In the genomic region with DNA sequence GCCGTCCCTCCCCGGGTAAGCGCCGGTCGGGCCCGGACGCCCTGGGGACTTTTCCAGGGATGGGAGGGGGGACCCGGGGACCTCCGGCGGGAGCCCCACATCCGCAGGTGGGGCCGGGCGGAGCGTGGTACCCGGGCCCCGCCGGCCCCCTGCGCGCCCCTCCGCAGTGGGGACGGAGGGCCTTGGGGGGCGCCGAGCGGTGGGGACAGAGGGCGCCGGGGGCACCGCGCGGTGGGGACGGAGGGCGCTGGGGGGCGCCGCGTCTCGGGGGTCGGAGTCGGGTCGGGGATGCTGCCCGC, we compare ENCODE assay signal across 1 cellular context.
TF ChIP-seq lines count a peak whose summit lies in the region.

No MANE protein-coding gene starts in this region.

TF ChIP-seq in GM23338, 12 proteins besides CTCF, POLR2A, EP300 and RAD21:
- TF ChIP-seq, protein P1, sequence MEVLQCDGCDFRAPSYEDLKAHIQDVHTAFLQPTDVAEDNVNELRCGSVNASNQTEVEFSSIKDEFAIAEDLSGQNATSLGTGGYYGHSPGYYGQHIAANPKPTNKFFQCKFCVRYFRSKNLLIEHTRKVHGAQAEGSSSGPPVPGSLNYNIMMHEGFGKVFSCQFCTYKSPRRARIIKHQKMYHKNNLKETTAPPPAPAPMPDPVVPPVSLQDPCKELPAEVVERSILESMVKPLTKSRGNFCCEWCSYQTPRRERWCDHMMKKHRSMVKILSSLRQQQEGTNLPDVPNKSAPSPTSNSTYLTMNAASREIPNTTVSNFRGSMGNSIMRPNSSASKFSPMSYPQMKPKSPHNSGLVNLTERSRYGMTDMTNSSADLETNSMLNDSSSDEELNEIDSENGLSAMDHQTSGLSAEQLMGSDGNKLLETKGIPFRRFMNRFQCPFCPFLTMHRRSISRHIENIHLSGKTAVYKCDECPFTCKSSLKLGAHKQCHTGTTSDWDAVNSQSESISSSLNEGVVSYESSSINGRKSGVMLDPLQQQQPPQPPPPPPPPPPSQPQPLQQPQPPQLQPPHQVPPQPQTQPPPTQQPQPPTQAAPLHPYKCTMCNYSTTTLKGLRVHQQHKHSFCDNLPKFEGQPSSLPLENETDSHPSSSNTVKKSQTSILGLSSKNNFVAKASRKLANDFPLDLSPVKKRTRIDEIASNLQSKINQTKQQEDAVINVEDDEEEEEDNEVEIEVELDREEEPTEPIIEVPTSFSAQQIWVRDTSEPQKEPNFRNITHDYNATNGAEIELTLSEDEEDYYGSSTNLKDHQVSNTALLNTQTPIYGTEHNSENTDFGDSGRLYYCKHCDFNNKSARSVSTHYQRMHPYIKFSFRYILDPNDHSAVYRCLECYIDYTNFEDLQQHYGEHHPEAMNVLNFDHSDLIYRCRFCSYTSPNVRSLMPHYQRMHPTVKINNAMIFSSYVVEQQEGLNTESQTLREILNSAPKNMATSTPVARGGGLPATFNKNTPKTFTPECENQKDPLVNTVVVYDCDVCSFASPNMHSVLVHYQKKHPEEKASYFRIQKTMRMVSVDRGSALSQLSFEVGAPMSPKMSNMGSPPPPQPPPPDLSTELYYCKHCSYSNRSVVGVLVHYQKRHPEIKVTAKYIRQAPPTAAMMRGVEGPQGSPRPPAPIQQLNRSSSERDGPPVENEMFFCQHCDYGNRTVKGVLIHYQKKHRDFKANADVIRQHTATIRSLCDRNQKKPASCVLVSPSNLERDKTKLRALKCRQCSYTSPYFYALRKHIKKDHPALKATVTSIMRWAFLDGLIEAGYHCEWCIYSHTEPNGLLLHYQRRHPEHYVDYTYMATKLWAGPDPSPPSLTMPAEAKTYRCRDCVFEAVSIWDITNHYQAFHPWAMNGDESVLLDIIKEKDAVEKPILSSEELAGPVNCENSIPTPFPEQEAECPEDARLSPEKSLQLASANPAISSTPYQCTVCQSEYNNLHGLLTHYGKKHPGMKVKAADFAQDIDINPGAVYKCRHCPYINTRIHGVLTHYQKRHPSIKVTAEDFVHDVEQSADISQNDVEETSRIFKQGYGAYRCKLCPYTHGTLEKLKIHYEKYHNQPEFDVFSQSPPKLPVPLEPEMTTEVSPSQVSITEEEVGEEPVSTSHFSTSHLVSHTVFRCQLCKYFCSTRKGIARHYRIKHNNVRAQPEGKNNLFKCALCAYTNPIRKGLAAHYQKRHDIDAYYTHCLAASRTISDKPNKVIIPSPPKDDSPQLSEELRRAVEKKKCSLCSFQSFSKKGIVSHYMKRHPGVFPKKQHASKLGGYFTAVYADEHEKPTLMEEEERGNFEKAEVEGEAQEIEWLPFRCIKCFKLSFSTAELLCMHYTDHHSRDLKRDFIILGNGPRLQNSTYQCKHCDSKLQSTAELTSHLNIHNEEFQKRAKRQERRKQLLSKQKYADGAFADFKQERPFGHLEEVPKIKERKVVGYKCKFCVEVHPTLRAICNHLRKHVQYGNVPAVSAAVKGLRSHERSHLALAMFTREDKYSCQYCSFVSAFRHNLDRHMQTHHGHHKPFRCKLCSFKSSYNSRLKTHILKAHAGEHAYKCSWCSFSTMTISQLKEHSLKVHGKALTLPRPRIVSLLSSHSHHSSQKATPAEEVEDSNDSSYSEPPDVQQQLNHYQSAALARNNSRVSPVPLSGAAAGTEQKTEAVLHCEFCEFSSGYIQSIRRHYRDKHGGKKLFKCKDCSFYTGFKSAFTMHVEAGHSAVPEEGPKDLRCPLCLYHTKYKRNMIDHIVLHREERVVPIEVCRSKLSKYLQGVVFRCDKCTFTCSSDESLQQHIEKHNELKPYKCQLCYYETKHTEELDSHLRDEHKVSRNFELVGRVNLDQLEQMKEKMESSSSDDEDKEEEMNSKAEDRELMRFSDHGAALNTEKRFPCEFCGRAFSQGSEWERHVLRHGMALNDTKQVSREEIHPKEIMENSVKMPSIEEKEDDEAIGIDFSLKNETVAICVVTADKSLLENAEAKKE (CRISPR knock-in tag; IDR thresholded peaks at IDR 0.05), result no peak
- TF ChIP-seq, protein P2, sequence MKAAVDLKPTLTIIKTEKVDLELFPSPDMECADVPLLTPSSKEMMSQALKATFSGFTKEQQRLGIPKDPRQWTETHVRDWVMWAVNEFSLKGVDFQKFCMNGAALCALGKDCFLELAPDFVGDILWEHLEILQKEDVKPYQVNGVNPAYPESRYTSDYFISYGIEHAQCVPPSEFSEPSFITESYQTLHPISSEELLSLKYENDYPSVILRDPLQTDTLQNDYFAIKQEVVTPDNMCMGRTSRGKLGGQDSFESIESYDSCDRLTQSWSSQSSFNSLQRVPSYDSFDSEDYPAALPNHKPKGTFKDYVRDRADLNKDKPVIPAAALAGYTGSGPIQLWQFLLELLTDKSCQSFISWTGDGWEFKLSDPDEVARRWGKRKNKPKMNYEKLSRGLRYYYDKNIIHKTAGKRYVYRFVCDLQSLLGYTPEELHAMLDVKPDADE (IDR thresholded peaks at IDR 0.05), result no peak
- TF ChIP-seq, protein P3, sequence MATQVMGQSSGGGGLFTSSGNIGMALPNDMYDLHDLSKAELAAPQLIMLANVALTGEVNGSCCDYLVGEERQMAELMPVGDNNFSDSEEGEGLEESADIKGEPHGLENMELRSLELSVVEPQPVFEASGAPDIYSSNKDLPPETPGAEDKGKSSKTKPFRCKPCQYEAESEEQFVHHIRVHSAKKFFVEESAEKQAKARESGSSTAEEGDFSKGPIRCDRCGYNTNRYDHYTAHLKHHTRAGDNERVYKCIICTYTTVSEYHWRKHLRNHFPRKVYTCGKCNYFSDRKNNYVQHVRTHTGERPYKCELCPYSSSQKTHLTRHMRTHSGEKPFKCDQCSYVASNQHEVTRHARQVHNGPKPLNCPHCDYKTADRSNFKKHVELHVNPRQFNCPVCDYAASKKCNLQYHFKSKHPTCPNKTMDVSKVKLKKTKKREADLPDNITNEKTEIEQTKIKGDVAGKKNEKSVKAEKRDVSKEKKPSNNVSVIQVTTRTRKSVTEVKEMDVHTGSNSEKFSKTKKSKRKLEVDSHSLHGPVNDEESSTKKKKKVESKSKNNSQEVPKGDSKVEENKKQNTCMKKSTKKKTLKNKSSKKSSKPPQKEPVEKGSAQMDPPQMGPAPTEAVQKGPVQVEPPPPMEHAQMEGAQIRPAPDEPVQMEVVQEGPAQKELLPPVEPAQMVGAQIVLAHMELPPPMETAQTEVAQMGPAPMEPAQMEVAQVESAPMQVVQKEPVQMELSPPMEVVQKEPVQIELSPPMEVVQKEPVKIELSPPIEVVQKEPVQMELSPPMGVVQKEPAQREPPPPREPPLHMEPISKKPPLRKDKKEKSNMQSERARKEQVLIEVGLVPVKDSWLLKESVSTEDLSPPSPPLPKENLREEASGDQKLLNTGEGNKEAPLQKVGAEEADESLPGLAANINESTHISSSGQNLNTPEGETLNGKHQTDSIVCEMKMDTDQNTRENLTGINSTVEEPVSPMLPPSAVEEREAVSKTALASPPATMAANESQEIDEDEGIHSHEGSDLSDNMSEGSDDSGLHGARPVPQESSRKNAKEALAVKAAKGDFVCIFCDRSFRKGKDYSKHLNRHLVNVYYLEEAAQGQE (IDR thresholded peaks at IDR 0.05; ENCODE audit: unreplicated experiment), result no peak
- TF ChIP-seq STAT1 (IDR thresholded peaks at IDR 0.05; ENCODE audit: unreplicated experiment), result no peak
TF ChIP-seq in GM23338: peak in this region for 0.
